7 cellular contexts compared by ENCODE assay signal in the genomic region with DNA sequence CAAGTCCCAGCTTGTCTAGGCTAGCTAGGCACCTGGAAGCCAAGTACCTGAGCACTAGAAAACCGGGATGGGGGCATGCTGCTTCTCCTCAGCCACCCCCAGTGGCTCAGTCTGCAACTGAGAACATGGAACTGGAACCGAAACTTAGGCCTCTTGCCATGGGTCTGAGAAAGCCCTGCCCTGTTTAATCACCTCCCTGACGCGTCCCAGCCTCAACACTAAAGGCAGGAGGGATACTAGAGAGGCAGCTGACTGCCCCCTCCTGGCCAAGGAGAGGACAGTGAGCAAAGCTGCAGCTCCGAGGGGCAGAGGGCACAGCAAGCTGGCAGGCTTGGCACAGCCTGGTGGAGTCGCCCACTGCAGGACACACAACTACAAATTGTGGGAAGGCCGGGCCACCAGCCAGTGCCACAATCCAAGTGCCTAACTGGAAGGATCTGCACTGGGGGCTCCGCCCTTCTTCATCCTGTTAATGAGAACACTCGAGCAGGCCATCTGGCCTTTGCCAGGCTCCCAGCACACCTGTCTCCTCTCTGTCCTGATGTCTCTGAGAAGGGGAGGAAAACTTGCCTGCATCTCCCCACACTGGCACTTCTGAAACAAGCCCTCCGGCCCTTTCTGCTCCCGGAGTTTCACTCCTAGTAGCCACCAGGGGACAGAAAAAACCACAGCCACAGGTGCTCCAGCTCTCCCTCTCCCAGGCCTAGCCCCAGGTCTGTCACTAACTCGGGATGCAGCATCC. TPM values are rescaled to one million over a fixed set of nuclear protein-coding genes. Genes with fewer than 3 reads are reported as not detected.
DNase-seq lines count a peak whose midpoint lies in the region; ATAC-seq, FAIRE-seq and TF ChIP-seq lines count a peak whose summit lies in the region.

No MANE protein-coding gene starts in this region.

- no peaks in the 10 kb centered on the region for H3K9me3 Mint-ChIP-seq in activated T-cell treated with anti-CD3 and anti-CD28 coated beads, Interleukin-2, amount 50 U/mL, for 4 hours

- H3K4me3 ChIP-seq in GM06990 (replicated peaks; ENCODE audit: low read depth, low read length): no peak overlapping the region
- no peak overlapping the region for H3K4me3 ChIP-seq in retinal pigment epithelial cell (ENCODE audit: low read length)

- TF ChIP-seq CTCF in GM06990 (IDR thresholded peaks at IDR 0.05; ENCODE audit: insufficient read depth, low read length, poor library complexity, severe bottlenecking) (peak; percentile 85), retinal pigment epithelial cell (conservative IDR thresholded peaks at IDR 0.05; ENCODE audit: low read depth, low read length) (peak; percentile 88)

- H3K4me3 Mint-ChIP-seq in activated T-cell treated with anti-CD3 and anti-CD28 coated beads, Interleukin-2, amount 50 U/mL, for 4 hours: no peak overlapping the region

- peak; percentile 50 for ATAC-seq in HG02610 (IDR thresholded peaks at IDR 0.05; ENCODE audit: unreplicated experiment)
- peak; percentile 79 to 85 for ATAC-seq in activated T-cell treated with anti-CD3 and anti-CD28 coated beads, Interleukin-2, amount 50 U/mL, for 4 hours

- no peaks in the 10 kb centered on the region for H3K36me3 ChIP-seq in GM06990 (ENCODE audit: control insufficient read depth, insufficient read depth, low read length)

- peaks cover 1% of the 10 kb centered on the region for H3K27me3 Mint-ChIP-seq in activated T-cell treated with anti-CD3 and anti-CD28 coated beads, Interleukin-2, amount 50 U/mL, for 4 hours (ENCODE audit: low read depth)

- peak; percentile 74 for DNase-seq in GM06990 (ENCODE audit: extremely low read depth, insufficient read length)
- DNase-seq in NCI-H2196 treated with DMSO at 0.1 percent for 48 hours (lab: John Stamatoyannopoulos, UW; ENCODE audit: unreplicated experiment): peak; percentile 48
- peak; percentile 19 for DNase-seq in activated T-cell treated with anti-CD3 and anti-CD28 coated beads, Interleukin-2, amount 50 U/mL, for 4 hours
- DNase-seq in frontal cortex (ENCODE audit: low spot score in 2 of 2): peak; percentile 62 to 65
- no peak for DNase-seq in retinal pigment epithelial cell (ENCODE audit: low read depth)
- no peak for DNase-seq in DMS153 (lab: John Stamatoyannopoulos, UW)

- no peaks in the 10 kb centered on the region for H3K36me3 Mint-ChIP-seq in activated T-cell treated with anti-CD3 and anti-CD28 coated beads, Interleukin-2, amount 50 U/mL, for 4 hours (ENCODE audit: insufficient read depth)

- no peaks in the 10 kb centered on the region for H3K4me1 Mint-ChIP-seq in activated T-cell treated with anti-CD3 and anti-CD28 coated beads, Interleukin-2, amount 50 U/mL, for 4 hours (ENCODE audit: low read depth)

- no peak for FAIRE-seq in frontal cortex (lab: Jason Lieb, UNC)

- H3K27me3 ChIP-seq in GM06990 (replicated peaks; ENCODE audit: control insufficient read depth, insufficient read depth, low read length): no peaks in the 10 kb centered on the region

RNA-seq across cellular contexts. Expression of a gene that starts 53.7 kb away (rescaled TPM):
- total RNA-seq in activated T-cell treated with anti-CD3 and anti-CD28 coated beads, Interleukin-2, amount 50 U/mL, for 4 hours: 10 to 100 TPM; 70.7 to 83.8 (median 79.9) TPM
- total RNA-seq in frontal cortex: 9.8 TPM

Comparison
In these comparisons a context has a peak if more than half of its experiments do, and no peak if none do; other contexts are left out.
1. DNase-seq: peak in GM06990 (single experiment), NCI-H2196 treated with DMSO at 0.1 percent for 48 hours (single experiment), activated T-cell treated with anti-CD3 and anti-CD28 coated beads, Interleukin-2, amount 50 U/mL, for 4 hours (single experiment) and frontal cortex (2 of 2); none in retinal pigment epithelial cell (single experiment) and DMS153 (single experiment).